In genomic region chr21:42009018-42009830, GRCh38 we compare ENCODE assay signal across 1 cellular context.
TF ChIP-seq lines count a peak whose summit lies in the region.

No MANE protein-coding gene starts in this region.

TF ChIP-seq in HepG2, 621 proteins besides CTCF, POLR2A, EP300 and RAD21 (continued from another document and continues in another):
- no peak for TF ChIP-seq TERF1 (CRISPR knock-in tag; IDR thresholded peaks at IDR 0.05)
- TF ChIP-seq ZNF543 (CRISPR knock-in tag; IDR thresholded peaks at IDR 0.05): no peak
- TF ChIP-seq TCF12 (IDR thresholded peaks at IDR 0.05): no peak
- no peak for TF ChIP-seq TCF12 (CRISPR knock-in tag; IDR thresholded peaks at IDR 0.05)
- TF ChIP-seq HES4 (CRISPR knock-in tag; IDR thresholded peaks at IDR 0.05; ENCODE audit: borderline replicate concordance): no peak
- TF ChIP-seq CHCHD3 (CRISPR knock-in tag; IDR thresholded peaks at IDR 0.05): no peak
- no peak for TF ChIP-seq DZIP1 (CRISPR knock-in tag; IDR thresholded peaks at IDR 0.05)
- TF ChIP-seq ZNF761 (CRISPR knock-in tag; conservative IDR thresholded peaks at IDR 0.05): no peak
- TF ChIP-seq ATF1 (CRISPR knock-in tag; IDR thresholded peaks at IDR 0.05): no peak
- TF ChIP-seq ZNF3 (CRISPR knock-in tag; IDR thresholded peaks at IDR 0.05): no peak
- TF ChIP-seq FOXA3 (CRISPR knock-in tag; IDR thresholded peaks at IDR 0.05): no peak
- TF ChIP-seq HINFP (CRISPR knock-in tag; IDR thresholded peaks at IDR 0.05; ENCODE audit: low read depth): peak; percentile 45; the same call in 1 of the 2 replicates
- TF ChIP-seq ZNF276 (CRISPR knock-in tag; IDR thresholded peaks at IDR 0.05; ENCODE audit: low read depth): no peak
- TF ChIP-seq ZNF770 (CRISPR knock-in tag; IDR thresholded peaks at IDR 0.05): 0 out of 2 replicates have a peak, but pooled peaks have one; percentile 4
- TF ChIP-seq TEAD3 (CRISPR knock-in tag; optimal IDR thresholded peaks at IDR 0.05; ENCODE audit: borderline replicate concordance): peak; percentile 36
- no peak for TF ChIP-seq CREB3 (CRISPR knock-in tag; IDR thresholded peaks at IDR 0.05)
- no peak for TF ChIP-seq DNMT3B (CRISPR knock-in tag; conservative IDR thresholded peaks at IDR 0.05)
- no peak for TF ChIP-seq ZSCAN12 (CRISPR knock-in tag; IDR thresholded peaks at IDR 0.05)
- TF ChIP-seq ZBTB3 (CRISPR knock-in tag; IDR thresholded peaks at IDR 0.05; ENCODE audit: borderline replicate concordance, low read depth): no peak
- no peak for TF ChIP-seq NCOR1 (IDR thresholded peaks at IDR 0.05; ENCODE audit: borderline replicate concordance, low read length)
- no peak for TF ChIP-seq ZFP82 (CRISPR knock-in tag; IDR thresholded peaks at IDR 0.05; ENCODE audit: borderline replicate concordance)
- TF ChIP-seq USF2 (IDR thresholded peaks at IDR 0.05; ENCODE audit: low read depth, low read length): no peak
- TF ChIP-seq USF2 (CRISPR knock-in tag; IDR thresholded peaks at IDR 0.05; ENCODE audit: borderline replicate concordance): no peak
- TF ChIP-seq ZZZ3 (CRISPR knock-in tag; IDR thresholded peaks at IDR 0.05; ENCODE audit: borderline replicate concordance): no peak
- no peak for TF ChIP-seq FOXK2 (IDR thresholded peaks at IDR 0.05)
- no peak for TF ChIP-seq GATA4 (IDR thresholded peaks at IDR 0.05; ENCODE audit: borderline replicate concordance, low read depth)
- TF ChIP-seq ZNF251 (CRISPR knock-in tag; IDR thresholded peaks at IDR 0.05): no peak
- TF ChIP-seq MIER3 (CRISPR knock-in tag; IDR thresholded peaks at IDR 0.05; ENCODE audit: borderline replicate concordance): no peak
- no peak for TF ChIP-seq MAFG (CRISPR knock-in tag; IDR thresholded peaks at IDR 0.05)
- TF ChIP-seq RCOR2 (CRISPR knock-in tag; IDR thresholded peaks at IDR 0.05): no peak
- TF ChIP-seq NFIC (IDR thresholded peaks at IDR 0.05; ENCODE audit: low read length): no peak; the same call in 1 of the 2 replicates
- TF ChIP-seq TAF15 (IDR thresholded peaks at IDR 0.05; ENCODE audit: low read depth, low read length, poor library complexity, severe bottlenecking): no peak
- no peak for TF ChIP-seq ZMYM2 (CRISPR knock-in tag; IDR thresholded peaks at IDR 0.05)
- TF ChIP-seq LRRFIP1 (CRISPR knock-in tag; conservative IDR thresholded peaks at IDR 0.05): no peak
- TF ChIP-seq ZNF672 (CRISPR knock-in tag; IDR thresholded peaks at IDR 0.05): no peak
- no peak for TF ChIP-seq ZNF800 (CRISPR knock-in tag; IDR thresholded peaks at IDR 0.05)
- TF ChIP-seq ZBTB2 (CRISPR knock-in tag; IDR thresholded peaks at IDR 0.05; ENCODE audit: low read depth): 0 out of 2 replicates have a peak, but pooled peaks have one; percentile 34
- TF ChIP-seq THAP7 (CRISPR knock-in tag; IDR thresholded peaks at IDR 0.05): no peak
- no peak for TF ChIP-seq CSRNP1 (CRISPR knock-in tag; IDR thresholded peaks at IDR 0.05)
- no peak for TF ChIP-seq ZBTB7A (CRISPR knock-in tag; IDR thresholded peaks at IDR 0.05)
- no peak; the same call in 1 of the 2 replicates for TF ChIP-seq PHF8 (CRISPR knock-in tag; IDR thresholded peaks at IDR 0.05)
